In genomic region chr4:56466910-56467283, GRCh38 we compare ENCODE assay signal across 8 cellular contexts. TPM values are rescaled to one million over a fixed set of nuclear protein-coding genes. Genes with fewer than 3 reads are reported as not detected.
A peak's percentile ranks its signal among the peaks of the same experiment; 100 is the strongest.
DNase-seq lines count a peak whose midpoint lies in the region; ATAC-seq and TF ChIP-seq lines count a peak whose summit lies in the region.

No MANE protein-coding gene starts in this region.

- H3K36me3 ChIP-seq in breast epithelium (no peaks in the 10 kb centered on the region), mesenchymal stem cell (ENCODE audit: control insufficient read depth in 1 of 2, insufficient read depth in 2 of 2, low read depth in 1 of 2, low read length in 2 of 2) (peaks cover 6 to 40% of the 10 kb centered on the region in 2 experiments)

- peak overlapping the region; percentile 75 for H3K4me2 ChIP-seq in mesenchymal stem cell (ENCODE audit: low read length, poor library complexity, severe bottlenecking)

- DNase-seq in AG20443 (ENCODE audit: low spot score) (peak; percentile 10), HuH-7.5 (ENCODE audit: low spot score) (peak; percentile 10), breast epithelium (ENCODE audit: low spot score in 2 of 2) (no peak), mesenchymal stem cell (no peak), ACHN (no peak), NCI-H146 treated with DMSO at 0.1 percent for 48 hours (lab: John Stamatoyannopoulos, UW; ENCODE audit: unreplicated experiment) (no peak)
- no peak for DNase-seq in central memory CD4-positive, alpha-beta T cell

- H3K9ac ChIP-seq in mesenchymal stem cell (ENCODE audit: low read length): peak overlapping the region; percentile 99

- no peak for TF ChIP-seq POLR2A in breast epithelium (IDR thresholded peaks at IDR 0.05)

- ATAC-seq in HG03354 (IDR thresholded peaks at IDR 0.05; ENCODE audit: poor library complexity, severe bottlenecking, unreplicated experiment): no peak

- H2AK5ac ChIP-seq in mesenchymal stem cell (ENCODE audit: low read length, severe bottlenecking): peak overlapping the region; percentile 71

- peak overlapping the region; percentile 0 to 51 for H3K4ac ChIP-seq in mesenchymal stem cell (ENCODE audit: low read depth in 1 of 2, low read length in 2 of 2)

- H3K9me3 ChIP-seq in breast epithelium (no peaks in the 10 kb centered on the region), mesenchymal stem cell (ENCODE audit: control insufficient read depth, low read length) (no peaks in the 10 kb centered on the region)

- H3K27ac ChIP-seq in breast epithelium: peak overlapping the region; percentile 90 to 97
- H3K27ac ChIP-seq in mesenchymal stem cell (ENCODE audit: low read length, poor library complexity, severe bottlenecking): peak overlapping the region; percentile 54

- H3K14ac ChIP-seq in mesenchymal stem cell (ENCODE audit: low read length in 2 of 2): no peak overlapping the region

- peaks cover 8% of the 10 kb centered on the region for H3K79me1 ChIP-seq in mesenchymal stem cell (replicated peaks; ENCODE audit: low read length, poor library complexity, severe bottlenecking)

- no peak overlapping the region for H2BK12ac ChIP-seq in mesenchymal stem cell (ENCODE audit: low read length in 2 of 2)

- peak overlapping the region; percentile 59 for H4K8ac ChIP-seq in mesenchymal stem cell (ENCODE audit: low read length)

- H3K27me3 ChIP-seq in breast epithelium (no peaks in the 10 kb centered on the region), mesenchymal stem cell (ENCODE audit: control insufficient read depth in 1 of 2, insufficient read depth in 1 of 2, low read length in 2 of 2) (no peaks in the 10 kb centered on the region)

- TF ChIP-seq CTCF in breast epithelium (IDR thresholded peaks at IDR 0.05): no peak

- H3K4me1 ChIP-seq in breast epithelium: peaks cover 0 to 12% of the 10 kb centered on the region in 2 donors
- peaks cover 4% of the 10 kb centered on the region for H3K4me1 ChIP-seq in mesenchymal stem cell (ENCODE audit: control insufficient read depth, insufficient read depth, low read depth, low read length)

- H3K18ac ChIP-seq in mesenchymal stem cell (ENCODE audit: low read depth in 1 of 2, low read length in 2 of 2): peak overlapping the region; percentile 32 to 85

- H2BK5ac ChIP-seq in mesenchymal stem cell (ENCODE audit: low read depth, low read length, poor library complexity, severe bottlenecking): peak overlapping the region; percentile 35

- H2BK15ac ChIP-seq in mesenchymal stem cell (ENCODE audit: low read depth, poor library complexity, severe bottlenecking): no peak overlapping the region

- intact Hi-C loops in breast epithelium (cut with DNase I; ENCODE audit: low total_unique reads): no loop called here

- WGBS in mesenchymal stem cell: under 1% methylated on average over 8 of the region's 8 CpGs

- in situ Hi-C loops in ACHN (cut with HindIII; ENCODE audit: low pct_ligation_motif_present, low pct_unique_long_range_greater_than_20kb, low sequenced_read_pairs): no loop called here

- H3K4me3 ChIP-seq in breast epithelium (peak overlapping the region; percentile 79 to 93 (median 89)), mesenchymal stem cell (ENCODE audit: insufficient read depth in 1 of 2, low read depth in 1 of 2, low read length in 2 of 2) (peak overlapping the region; percentile 87 to 95)

- H3K23ac ChIP-seq in mesenchymal stem cell (ENCODE audit: low read length in 2 of 2): peak overlapping the region in 1 of 2 experiments; percentile 90

- H2BK120ac ChIP-seq in mesenchymal stem cell (ENCODE audit: low read depth, low read length): peak overlapping the region; percentile 27

- H2AFZ ChIP-seq in mesenchymal stem cell (ENCODE audit: low read depth, low read length): no peak overlapping the region

- H4K91ac ChIP-seq in mesenchymal stem cell (ENCODE audit: low read length): no peak overlapping the region

RNA-seq across cellular contexts. Expression of gene SRP72, which starts 0.5 kb away (rescaled TPM):
- total RNA-seq in breast epithelium: 10 to 100 TPM; 60.6 to 74.8 (median 71.8) TPM
- 195 TPM for polyA plus RNA-seq in mesenchymal stem cell (2013, experiment 1 of 2)
- 179 TPM for polyA plus RNA-seq in mesenchymal stem cell (2013, experiment 2 of 2)

RNA-seq across cellular contexts. Expression of gene PAICS, which starts 30.8 kb away (rescaled TPM):
- total RNA-seq in breast epithelium: 10 to 100 TPM; 31.8 to 37.2 (median 35.1) TPM
- polyA plus RNA-seq in mesenchymal stem cell (2013, experiment 1 of 2): 65.7 TPM
- polyA plus RNA-seq in mesenchymal stem cell (2013, experiment 2 of 2): 67.3 TPM

RNA-seq across cellular contexts. Expression of gene PPAT, which starts 31.5 kb away (rescaled TPM):
- 1 to 10 TPM; 5.6 to 8.9 (median 6.6) TPM for total RNA-seq in breast epithelium
- polyA plus RNA-seq in mesenchymal stem cell (2013, experiment 1 of 2): 9.4 TPM
- polyA plus RNA-seq in mesenchymal stem cell (2013, experiment 2 of 2): 10.4 TPM

RNA-seq across cellular contexts. Expression of gene ARL9, which starts 38.7 kb away (rescaled TPM):
- total RNA-seq in breast epithelium: not detected
- polyA plus RNA-seq in mesenchymal stem cell (2013, experiment 1 of 2): 1.3 TPM
- polyA plus RNA-seq in mesenchymal stem cell (2013, experiment 2 of 2): 1.3 TPM

Comparison
In these comparisons a context has a peak if more than half of its experiments do, and no peak if none do; other contexts are left out.
1. DNase-seq: peak in AG20443 (single experiment) and HuH-7.5 (single experiment); none in breast epithelium (0 of 2), mesenchymal stem cell (single experiment), ACHN (single experiment), NCI-H146 treated with DMSO at 0.1 percent for 48 hours (single experiment) and central memory CD4-positive, alpha-beta T cell (single experiment).